In genomic region chr11:29527391-29527936, GRCh38 we compare ENCODE assay signal across 8 cellular contexts.
DNase-seq lines count a peak whose midpoint lies in the region; ATAC-seq and TF ChIP-seq lines count a peak whose summit lies in the region.

No MANE protein-coding gene starts in this region.

- no peaks in the 10 kb centered on the region for H3K79me2 ChIP-seq in OCI-LY7 (ENCODE audit: insufficient read depth, low read depth, low read length)

- no peaks in the 10 kb centered on the region for H3K36me3 ChIP-seq in OCI-LY7 (ENCODE audit: insufficient read depth, low read length)
- H3K36me3 ChIP-seq in uterus, result no peaks in the 10 kb centered on the region

- no peak overlapping the region for H3K4me2 ChIP-seq in OCI-LY7 (ENCODE audit: low read length)

- TF ChIP-seq POLR2A in uterus (IDR thresholded peaks at IDR 0.05), result no peak

- CTCF ChIA-PET in OCI-LY7 (lab: Charles Lee; ENCODE audit: unreplicated experiment), result no interaction called here

- no peak overlapping the region for H3K27ac ChIP-seq in OCI-LY7 (ENCODE audit: low read depth, low read length, poor library complexity, severe bottlenecking)
- no peak overlapping the region for H3K27ac ChIP-seq in foreskin keratinocyte
- no peak overlapping the region for H3K27ac ChIP-seq in uterus

- H4K20me1 ChIP-seq in OCI-LY7 (ENCODE audit: insufficient read depth, low read length), result no peaks in the 10 kb centered on the region

- TF ChIP-seq CTCF in HFFc6 (IDR thresholded peaks at IDR 0.05), result 0 out of 2 replicates have a peak, but pooled peaks have one; percentile 26
- TF ChIP-seq CTCF in OCI-LY7 (conservative IDR thresholded peaks at IDR 0.05; ENCODE audit: low read length), result peak; percentile 68
- TF ChIP-seq CTCF in foreskin keratinocyte (conservative IDR thresholded peaks at IDR 0.05), result peak; percentile 55
- TF ChIP-seq CTCF in uterus (IDR thresholded peaks at IDR 0.05), result no peak

- BruUV-seq in OCI-LY7 (replicated peaks; lab: Mats Ljungman, UMichigan), result no TSS peak

- peak; percentile 94 for ATAC-seq in foreskin keratinocyte
- ATAC-seq in HG02981 (IDR thresholded peaks at IDR 0.05; ENCODE audit: unreplicated experiment), result no peak
- ATAC-seq in activated T-helper 17 cell treated with anti-CD3 and anti-CD28 coated beads, Interleukin-2, amount 50 U/mL, for 72 hours (replicated peaks), result no peak

- H3K27ac Mint-ChIP-seq in HFFc6, result no peak overlapping the region
- no peak overlapping the region for H3K27ac Mint-ChIP-seq in activated T-helper 17 cell treated with anti-CD3 and anti-CD28 coated beads, Interleukin-2, amount 50 U/mL, for 72 hours

- intact Hi-C loops in OCI-LY7 (cut with micrococcal nuclease; ENCODE audit: unreplicated experiment), result no loop called here
- intact Hi-C loops in uterus (cut with DNase I; ENCODE audit: low total_unique reads), result no loop called here

- H3K4me1 ChIP-seq in OCI-LY7 (ENCODE audit: insufficient read depth, low read length, poor library complexity, severe bottlenecking), result no peaks in the 10 kb centered on the region
- H3K4me1 ChIP-seq in foreskin keratinocyte, result no peaks in the 10 kb centered on the region
- no peaks in the 10 kb centered on the region for H3K4me1 ChIP-seq in uterus

- no peak overlapping the region for H2AFZ ChIP-seq in OCI-LY7 (ENCODE audit: low read length)

- POLR2A ChIA-PET in OCI-LY7 (lab: Charles Lee), result interaction anchor here (0.9 to 1.6 kb wide), 2 partner anchors 12 to 22 kb away, joined by 4 read pairs; no protein-coding TSS in a partner anchor

- H3K27me3 Mint-ChIP-seq in HFFc6 (ENCODE audit: insufficient read depth), result no peaks in the 10 kb centered on the region; the same call in 1 of the 2 replicates
- H3K27me3 Mint-ChIP-seq in activated T-helper 17 cell treated with anti-CD3 and anti-CD28 coated beads, Interleukin-2, amount 50 U/mL, for 72 hours, result no peaks in the 10 kb centered on the region

- DNase-seq in CD1c-positive myeloid dendritic cell (ENCODE audit: extremely low spot score) (peak; percentile 91), HFFc6 (peak; percentile 3), OCI-LY7 (ENCODE audit: low spot score) (peak; percentile 65), foreskin keratinocyte (peak; percentile 79 to 93), uterus (no peak), ureter (ENCODE audit: low spot score) (no peak)

- no peaks in the 10 kb centered on the region for H3K36me3 Mint-ChIP-seq in HFFc6 (ENCODE audit: low read depth)
- no peaks in the 10 kb centered on the region for H3K36me3 Mint-ChIP-seq in activated T-helper 17 cell treated with anti-CD3 and anti-CD28 coated beads, Interleukin-2, amount 50 U/mL, for 72 hours (ENCODE audit: low read depth)

- no peak overlapping the region for H3K4me3 Mint-ChIP-seq in HFFc6
- no peak overlapping the region for H3K4me3 Mint-ChIP-seq in activated T-helper 17 cell treated with anti-CD3 and anti-CD28 coated beads, Interleukin-2, amount 50 U/mL, for 72 hours

- H3K9me2 ChIP-seq in OCI-LY7 (ENCODE audit: insufficient read depth, low read length), result no peaks in the 10 kb centered on the region

- no peaks in the 10 kb centered on the region for H3K4me1 Mint-ChIP-seq in HFFc6 (ENCODE audit: low read depth)
- no peaks in the 10 kb centered on the region for H3K4me1 Mint-ChIP-seq in activated T-helper 17 cell treated with anti-CD3 and anti-CD28 coated beads, Interleukin-2, amount 50 U/mL, for 72 hours

- H3K27me3 ChIP-seq in foreskin keratinocyte, result no peaks in the 10 kb centered on the region
- H3K27me3 ChIP-seq in uterus, result no peaks in the 10 kb centered on the region

- peaks cover 20% of the 10 kb centered on the region for H3K9me3 Mint-ChIP-seq in HFFc6
- H3K9me3 Mint-ChIP-seq in activated T-helper 17 cell treated with anti-CD3 and anti-CD28 coated beads, Interleukin-2, amount 50 U/mL, for 72 hours, result peaks cover 10% of the 10 kb centered on the region

- H3K4me3 ChIP-seq in OCI-LY7 (ENCODE audit: low read depth, low read length, poor library complexity, severe bottlenecking) (no peak overlapping the region), uterus (no peak overlapping the region)

- no peaks in the 10 kb centered on the region for H3K9me3 ChIP-seq in OCI-LY7 (ENCODE audit: low read length)
- H3K9me3 ChIP-seq in uterus, result peaks cover 0 to 4% of the 10 kb centered on the region in 2 donors

Comparison
In these comparisons a context has a peak if more than half of its experiments do, and no peak if none do; other contexts are left out.
1. DNase-seq: peak in CD1c-positive myeloid dendritic cell (single experiment), HFFc6 (single experiment), OCI-LY7 (single experiment) and foreskin keratinocyte (2 of 2); none in uterus (0 of 2) and ureter (single experiment).
2. CTCF ChIP-seq: peak in HFFc6 (single experiment), OCI-LY7 (single experiment) and foreskin keratinocyte (single experiment); none in uterus (0 of 4).